Comparison of ENCODE assay signal across 8 cellular contexts in genomic region chr19:35702223-35703012, GRCh38. TPM values are rescaled to one million over a fixed set of nuclear protein-coding genes. Genes with fewer than 3 reads are reported as not detected.
DNase-seq lines count a peak whose midpoint lies in the region; ATAC-seq, FAIRE-seq and TF ChIP-seq lines count a peak whose summit lies in the region.

No MANE protein-coding gene starts in this region.

- TF ChIP-seq CTCF in right atrium auricular region (IDR thresholded peaks at IDR 0.05): no peak
- no peak for TF ChIP-seq CTCF in psoas muscle (IDR thresholded peaks at IDR 0.05)
- TF ChIP-seq CTCF in uterus (IDR thresholded peaks at IDR 0.05): no peak

- POLR2A ChIA-PET in T-cell (lab: Charles Lee): no interaction called here

- peak overlapping the region; percentile 85 to 97 (median 95) for H3K4me3 Mint-ChIP-seq in T-cell

- CTCF ChIA-PET in T-cell (lab: Charles Lee): interaction anchor here in 1 of 2 donors (0.6 to 1.3 kb wide), 7 partner anchors 9 to 43 kb away, joined by 3 to 18 read pairs (median 4); partner anchors contain the start of genes PSENEN and U2AF1L4

- H3K4me1 ChIP-seq in right atrium auricular region (peaks cover 0 to 6% of the 10 kb centered on the region in 2 donors), psoas muscle (peaks cover 5% of the 10 kb centered on the region), uterus (no peaks in the 10 kb centered on the region)

- H3K27ac ChIP-seq in right atrium auricular region (peak overlapping the region; percentile 67 to 78), psoas muscle (no peak overlapping the region), uterus (peak overlapping the region in 1 of 2 donors; percentile 43)

- H3K27me3 Mint-ChIP-seq in T-cell: peaks cover 0 to 2% of the 10 kb centered on the region in 2 donors

- peak overlapping the region; percentile 90 to 97 for H3K27ac Mint-ChIP-seq in T-cell

- 0% methylated on average over 50 of the region's 50 CpGs for WGBS in psoas muscle, 3 donors

- ATAC-seq in HG02798 (IDR thresholded peaks at IDR 0.05; ENCODE audit: poor library complexity, unreplicated experiment) (peak; percentile 98), T-cell (replicated peaks in 1 of 4) (peak; percentile 99 to 100 (median 100)), psoas muscle (peak; percentile 100)

- H3K9me3 ChIP-seq in right atrium auricular region: no peaks in the 10 kb centered on the region
- no peaks in the 10 kb centered on the region for H3K9me3 ChIP-seq in psoas muscle
- no peaks in the 10 kb centered on the region for H3K9me3 ChIP-seq in uterus

- peak; percentile 64 for TF ChIP-seq POLR2A in GM12891 (IDR thresholded peaks at IDR 0.05; ENCODE audit: low read depth, low read length)
- TF ChIP-seq POLR2A in uterus (IDR thresholded peaks at IDR 0.05): no peak

- H3K36me3 ChIP-seq in right atrium auricular region (no peaks in the 10 kb centered on the region), psoas muscle (ENCODE audit: insufficient read depth in 1 of 2, low read depth in 1 of 2) (no peaks in the 10 kb centered on the region), uterus (no peaks in the 10 kb centered on the region)

- H3K4me1 Mint-ChIP-seq in T-cell: peaks cover 4 to 6% (median 5%) of the 10 kb centered on the region in 3 donors

- intact Hi-C loops in psoas muscle (cut with DNase I) (no loop called here), uterus (cut with DNase I; ENCODE audit: low total_unique reads) (no loop called here)

- peak; percentile 91 for DNase-seq in GM12891 (ENCODE audit: insufficient read length, low spot score)
- DNase-seq in NCI-H1436 (lab: John Stamatoyannopoulos, UW): peak; percentile 97
- peak; percentile 77 to 97 (median 91) for DNase-seq in T-cell
- DNase-seq in amniotic stem cell (lab: John Stamatoyannopoulos, UW): peak; percentile 86
- peak; percentile 99 for DNase-seq in right atrium auricular region (ENCODE audit: low spot score)
- DNase-seq in psoas muscle: peak; percentile 95 to 97
- DNase-seq in uterus: peak; percentile 92 to 96

- no peaks in the 10 kb centered on the region for H3K36me3 Mint-ChIP-seq in T-cell

- no peaks in the 10 kb centered on the region for H3K9me3 Mint-ChIP-seq in T-cell

- H3K27me3 ChIP-seq in right atrium auricular region (no peaks in the 10 kb centered on the region), psoas muscle (ENCODE audit: insufficient read depth in 3 of 3, low read length in 2 of 3) (no peaks in the 10 kb centered on the region), uterus (no peaks in the 10 kb centered on the region)

- FAIRE-seq in GM12891 (lab: Jason Lieb, UNC): peak; percentile 99

- H3K4me3 ChIP-seq in right atrium auricular region (peak overlapping the region; percentile 52 to 70), psoas muscle (peak overlapping the region; percentile 70), uterus (peak overlapping the region; percentile 45 to 51)

TF ChIP-seq in GM12891, 5 proteins besides CTCF, POLR2A, EP300 and RAD21:
- TF ChIP-seq SPI1 (IDR thresholded peaks at IDR 0.05; ENCODE audit: low read depth, low read length) (no peak), POU2F2 (IDR thresholded peaks at IDR 0.05; ENCODE audit: low read depth, low read length) (peak; percentile 21; the same call in 1 of the 2 replicates), PAX5 (IDR thresholded peaks at IDR 0.05; ENCODE audit: insufficient read depth, low read length, severe bottlenecking) (no peak), TAF1 (IDR thresholded peaks at IDR 0.05; ENCODE audit: low read depth, low read length) (peak; percentile 61; the same call in 1 of the 2 replicates), POLR2AphosphoS5 (IDR thresholded peaks at IDR 0.05; ENCODE audit: low read depth, low read length) (peak; percentile 52; the same call in 1 of the 2 replicates)

RNA-seq across cellular contexts. Expression of gene ZBTB32, which starts 1.9 kb away (rescaled TPM):
- polyA plus RNA-seq in GM12891 (2012; ENCODE audit: low read depth, missing spikeins): 31.2 TPM
- total RNA-seq in T-cell: 1 to 10 TPM; 1.2 to 4.1 (median 2.0) TPM
- not detected for total RNA-seq in right atrium auricular region
- not detected for total RNA-seq in psoas muscle
- under 1 TPM in 2 of 3 donors, not detected in 1; 0.08 to 0.10 TPM for polyA plus RNA-seq in psoas muscle
- total RNA-seq in uterus: not detected

RNA-seq across cellular contexts. Expression of gene KMT2B, which starts 15.4 kb away (rescaled TPM):
- polyA plus RNA-seq in GM12891 (2012; ENCODE audit: low read depth, missing spikeins): 23.7 TPM
- total RNA-seq in T-cell (100 to 1,000 TPM in 1 of 5 donors, 10 to 100 TPM in 4; 76.4 to 107 (median 92.5) TPM), right atrium auricular region (10 to 100 TPM; 11.9 to 12.9 TPM), psoas muscle (10 to 100 TPM; 18.0 to 29.0 (median 23.4) TPM), uterus (10 to 100 TPM in 3 of 4 donors, 1 to 10 TPM in 1; 5.0 to 60.8 (median 16.8) TPM)
- 10 to 100 TPM; 13.4 to 20.0 (median 19.2) TPM for polyA plus RNA-seq in psoas muscle

RNA-seq across cellular contexts. Expression of gene UPK1A, which starts 36.1 kb away (rescaled TPM):
- 0.36 TPM for polyA plus RNA-seq in GM12891 (2012; ENCODE audit: low read depth, missing spikeins)
- under 1 TPM in 4 of 5 donors, not detected in 1; 0.20 to 0.56 (median 0.38) TPM for total RNA-seq in T-cell
- not detected for total RNA-seq in right atrium auricular region
- not detected for total RNA-seq in psoas muscle
- under 1 TPM; 0.17 to 0.31 (median 0.24) TPM for polyA plus RNA-seq in psoas muscle
- under 1 TPM in 1 of 4 donors, not detected in 3; 0.91 TPM for total RNA-seq in uterus

RNA-seq across cellular contexts. Expression of gene IGFLR1, which starts 39.8 kb away (rescaled TPM):
- polyA plus RNA-seq in GM12891 (2012; ENCODE audit: low read depth, missing spikeins): 39.6 TPM
- 100 to 1,000 TPM in 2 of 5 donors, 10 to 100 TPM in 3; 54.7 to 123 (median 98.1) TPM for total RNA-seq in T-cell
- total RNA-seq in right atrium auricular region: 1 to 10 TPM; 1.8 to 6.4 TPM
- total RNA-seq in psoas muscle: 10 to 100 TPM in 1 of 4 donors, 1 to 10 TPM in 3; 2.0 to 12.4 (median 2.4) TPM
- polyA plus RNA-seq in psoas muscle: 10 to 100 TPM in 1 of 3 donors, 1 to 10 TPM in 2; 5.8 to 11.9 (median 9.9) TPM
- 1 to 10 TPM in 3 of 4 donors, under 1 TPM in 1; 0.77 to 5.3 (median 2.2) TPM for total RNA-seq in uterus

RNA-seq across cellular contexts. Expression of gene U2AF1L4, which starts 42.8 kb away (rescaled TPM):
- polyA plus RNA-seq in GM12891 (2012; ENCODE audit: low read depth, missing spikeins): 18.8 TPM
- total RNA-seq in T-cell (10 to 100 TPM; 40.2 to 74.1 (median 49.3) TPM), right atrium auricular region (10 to 100 TPM; 19.9 to 33.1 TPM), psoas muscle (10 to 100 TPM; 13.3 to 28.7 (median 19.6) TPM), uterus (100 to 1,000 TPM in 1 of 4 donors, 10 to 100 TPM in 2, 1 to 10 TPM in 1; 6.5 to 116 (median 19.5) TPM)
- 10 to 100 TPM; 12.3 to 26.6 (median 13.6) TPM for polyA plus RNA-seq in psoas muscle
